In the genomic region with DNA sequence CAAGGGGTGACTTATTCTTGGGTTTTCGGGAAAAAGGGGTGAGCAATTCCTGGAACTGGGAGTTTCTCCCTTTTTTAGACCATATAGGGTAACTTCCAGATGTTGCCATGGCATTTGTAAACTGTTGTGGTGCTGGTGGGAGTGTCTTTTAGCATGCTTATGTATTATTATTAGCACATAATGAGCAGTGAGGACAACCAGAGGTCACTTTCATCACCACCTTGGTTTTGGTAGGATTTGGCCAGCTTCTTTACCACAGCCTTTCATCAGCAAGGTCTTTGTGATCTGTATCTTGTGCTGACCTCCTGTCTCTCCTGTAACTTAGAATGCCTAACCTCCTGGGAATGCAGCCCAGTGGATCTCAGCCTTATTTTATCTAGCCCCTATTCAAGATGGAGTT, we compare ENCODE assay signal across 16 cellular contexts. TPM values are rescaled to one million over a fixed set of nuclear protein-coding genes. Genes with fewer than 3 reads are reported as not detected.
DNase-seq lines count a peak whose midpoint lies in the region; ATAC-seq and TF ChIP-seq lines count a peak whose summit lies in the region.
"Had no signal": no experiment of that assay in that cellular context is flagged by ENCODE, and none has a peak within 500 bp of the region (broad histone marks: within the 10 kb centered on the region; RNA-seq: fewer than 3 reads in every experiment).

No MANE protein-coding gene starts in this region.

- no peak overlapping the region for H2AFZ ChIP-seq in neural cell (ENCODE audit: low read depth, low read length)
- H2AFZ ChIP-seq: GM23248 had no signal

- H3K27me3 ChIP-seq in neural cell (ENCODE audit: insufficient read depth, low read depth, low read length) = no peaks in the 10 kb centered on the region
- H3K27me3 ChIP-seq: BE2C had no signal

- no peak for ATAC-seq in stimulated activated naive B cell treated with anti-CD40 and anti-IgM and Interleukin-4, amounts not matched to agents 10 μg/mL and 1 μg/mL and 100 μg/mL, for 72 hours (replicated peaks)
- ATAC-seq: CD8-positive, alpha-beta T cell had no signal

- H3K36me3 Mint-ChIP-seq in stimulated activated naive B cell treated with anti-CD40 and anti-IgM and Interleukin-4, amounts not matched to agents 10 μg/mL and 1 μg/mL and 100 μg/mL, for 72 hours = no peaks in the 10 kb centered on the region
- H3K36me3 Mint-ChIP-seq: CD8-positive, alpha-beta T cell had no signal

- no peak overlapping the region for H3K4me3 Mint-ChIP-seq in stimulated activated naive B cell treated with anti-CD40 and anti-IgM and Interleukin-4, amounts not matched to agents 10 μg/mL and 1 μg/mL and 100 μg/mL, for 72 hours
- H3K4me3 Mint-ChIP-seq: CD8-positive, alpha-beta T cell had no signal

- H3K9me3 Mint-ChIP-seq in stimulated activated naive B cell treated with anti-CD40 and anti-IgM and Interleukin-4, amounts not matched to agents 10 μg/mL and 1 μg/mL and 100 μg/mL, for 72 hours = peaks cover 0 to 4% of the 10 kb centered on the region in 2 donors
- H3K9me3 Mint-ChIP-seq: CD8-positive, alpha-beta T cell had no signal

- peak overlapping the region; percentile 66 for H3K27ac ChIP-seq in neural cell (ENCODE audit: low read length)
- H3K27ac ChIP-seq: C4-2B, GM23248 had no signal

- peaks cover 5% of the 10 kb centered on the region for H3F3A ChIP-seq in neural cell (ENCODE audit: insufficient read depth, low read length, poor library complexity, severe bottlenecking)

- H3K9me3 ChIP-seq in neural cell (ENCODE audit: low read length) = no peaks in the 10 kb centered on the region
- H3K9me3 ChIP-seq: BE2C had no signal

- H3K9ac ChIP-seq in neural cell (ENCODE audit: low read length) = no peak overlapping the region
- H3K9ac ChIP-seq: GM23248 had no signal

- H3K4me2 ChIP-seq in neural cell (ENCODE audit: low read length) = no peak overlapping the region

- DNase-seq in HCEC 1CT (peak; percentile 8), M059J (ENCODE audit: low read depth) (peak; percentile 86), fibroblast of pulmonary artery (ENCODE audit: low read depth) (peak; percentile 9), SIG-M5 (lab: John Stamatoyannopoulos, UW) (no peak), HuH-7 (ENCODE audit: low spot score) (no peak), NCI-H2107 (lab: John Stamatoyannopoulos, UW) (no peak)
- no peak for DNase-seq in stimulated activated naive B cell treated with anti-CD40 and anti-IgM and Interleukin-4, amounts not matched to agents 10 μg/mL and 1 μg/mL and 100 μg/mL, for 72 hours
- DNase-seq: BE2C; CD8-positive, alpha-beta T cell; COR-L47; DMS153; DND-41; GM23248; IMR-90 had no signal

- no peaks in the 10 kb centered on the region for H3K4me1 Mint-ChIP-seq in stimulated activated naive B cell treated with anti-CD40 and anti-IgM and Interleukin-4, amounts not matched to agents 10 μg/mL and 1 μg/mL and 100 μg/mL, for 72 hours

- H3K4me3 ChIP-seq in fibroblast of pulmonary artery (replicated peaks; ENCODE audit: low read depth, low read length) (no peak overlapping the region), neural cell (ENCODE audit: low read length) (no peak overlapping the region)
- H3K4me3 ChIP-seq: GM23248 had no signal

- H3K27ac Mint-ChIP-seq in stimulated activated naive B cell treated with anti-CD40 and anti-IgM and Interleukin-4, amounts not matched to agents 10 μg/mL and 1 μg/mL and 100 μg/mL, for 72 hours = no peak overlapping the region
- H3K27ac Mint-ChIP-seq: CD8-positive, alpha-beta T cell had no signal

- H3K9me2 ChIP-seq in neural cell (ENCODE audit: insufficient read depth, low read length) = no peaks in the 10 kb centered on the region

- H3K36me3 ChIP-seq in neural cell (ENCODE audit: insufficient read depth, low read length) = no peaks in the 10 kb centered on the region
- H3K36me3 ChIP-seq: BE2C had no signal

- no peaks in the 10 kb centered on the region for H3K79me2 ChIP-seq in neural cell (replicated peaks; ENCODE audit: insufficient read depth, low read length)

- TF ChIP-seq CTCF in fibroblast of pulmonary artery (IDR thresholded peaks at IDR 0.05; ENCODE audit: low read length, missing control alignments) = no peak
- TF ChIP-seq CTCF in neural cell (IDR thresholded peaks at IDR 0.05; ENCODE audit: poor library complexity, severe bottlenecking) = no peak

- peaks cover 10 to 12% of the 10 kb centered on the region in 2 donors for H3K27me3 Mint-ChIP-seq in stimulated activated naive B cell treated with anti-CD40 and anti-IgM and Interleukin-4, amounts not matched to agents 10 μg/mL and 1 μg/mL and 100 μg/mL, for 72 hours

- no peaks in the 10 kb centered on the region for H4K20me1 ChIP-seq in neural cell (ENCODE audit: insufficient read depth)

- no peak for TF ChIP-seq EP300 in neural cell (conservative IDR thresholded peaks at IDR 0.05; ENCODE audit: poor library complexity, severe bottlenecking)

- no peak for TF ChIP-seq RAD21 in neural cell (conservative IDR thresholded peaks at IDR 0.05)

TF ChIP-seq in neural cell, 6 proteins besides CTCF, POLR2A, EP300 and RAD21:
- TF ChIP-seq SMC3 (conservative IDR thresholded peaks at IDR 0.05; ENCODE audit: poor library complexity) (no peak), MXI1 (conservative IDR thresholded peaks at IDR 0.05; ENCODE audit: poor library complexity, severe bottlenecking) (no peak), TAF1 (IDR thresholded peaks at IDR 0.05; ENCODE audit: low read depth) (no peak), POLR2AphosphoS5 (IDR thresholded peaks at IDR 0.05) (no peak), REST (IDR thresholded peaks at IDR 0.05; ENCODE audit: borderline replicate concordance) (no peak), EZH2 (IDR thresholded peaks at IDR 0.05; ENCODE audit: borderline replicate concordance, insufficient read depth, low read length, poor library complexity, severe bottlenecking) (no peak)

RNA-seq across cellular contexts. Expression of gene SPATA31C2, which starts 53.5 kb away (rescaled TPM):
- not detected in 2 replicates for total RNA-seq in M059J (2014; rRNA removed; shearing (Covaris generic))
- polyA plus RNA-seq in neural cell = not detected in 2 replicates
- not detected in 2 replicates for polyA minus RNA-seq in neural cell
- total RNA-seq: CD8-positive, alpha-beta T cell; GM23248; IMR-90 had no signal
- polyA plus RNA-seq: GM23248 had no signal

Comparison
In these comparisons a context has a peak if more than half of its experiments do, and no peak if none do; other contexts are left out.
1. DNase-seq: peak in HCEC 1CT (single experiment), M059J (single experiment) and fibroblast of pulmonary artery (single experiment); none in stimulated activated naive B cell treated with anti-CD40 and anti-IgM and Interleukin-4, amounts not matched to agents 10 μg/mL and 1 μg/mL and 100 μg/mL, for 72 hours (single experiment), SIG-M5 (single experiment), HuH-7 (single experiment) and NCI-H2107 (single experiment).